ENCODE assay signal across 32 cellular contexts in the genomic region with DNA sequence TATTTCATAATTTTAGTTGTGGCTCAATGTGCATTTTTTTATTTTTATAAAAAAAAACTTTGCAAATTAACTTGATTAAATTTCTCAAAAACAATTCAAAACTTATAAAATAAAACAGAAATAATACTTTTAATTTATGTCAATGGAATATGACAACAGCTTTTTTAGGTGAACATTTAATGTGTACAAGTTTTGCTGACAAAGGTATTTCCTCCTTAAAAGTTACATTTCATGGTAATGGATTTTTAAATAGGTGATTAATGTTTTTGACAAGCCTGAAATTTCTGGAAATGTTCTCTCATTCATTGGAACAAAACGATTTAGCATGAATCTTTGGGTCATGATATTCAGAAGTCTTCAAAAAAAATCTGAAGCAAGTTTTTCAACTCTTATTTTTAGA.
"Had no signal": no experiment of that assay in that cellular context is flagged by ENCODE, and none has a peak within 500 bp of the region (broad histone marks: within the 10 kb centered on the region; RNA-seq: fewer than 3 reads in every experiment).

No MANE protein-coding gene starts in this region.

- H3K27ac Mint-ChIP-seq: activated B cell treated with CpG ODN at 0.5 μM for 24 hours; activated CD8-positive, alpha-beta T cell treated with anti-CD3 and anti-CD28 coated beads for 36 hours; activated naive CD8-positive, alpha-beta T cell; activated T-helper 17 cell treated with anti-CD3 and anti-CD28 coated beads, Interleukin-2, amount 50 U/mL, for 72 hours; dendritic cell treated with granulocyte-macrophage colony-stimulating factor and Interleukin-4, amounts not matched to agents 40 ng/mL and 50 ng/mL, for 4 days; endodermal cell; T-helper 1 cell treated with Interleukin-12 subunit alpha and Interleukin-12 subunit beta and Interleukin-4 antibody, amounts not matched to agents 30 μg/mL and 1 μg/mL, for 36 hours had no signal

- H3K4me3 ChIP-seq: coronary artery, dorsolateral prefrontal cortex, gastroesophageal sphincter, heart right ventricle had no signal

- H3K36me3 Mint-ChIP-seq: activated naive CD8-positive, alpha-beta T cell had no signal

- H3K4me1 ChIP-seq: foreskin keratinocyte, gastroesophageal sphincter, heart right ventricle had no signal

- ATAC-seq: activated CD4-positive, CD25-positive, alpha-beta regulatory T cell treated with anti-CD3 and anti-CD28 coated beads, Interleukin-2, amount 50 U/mL, for 24 hours; activated CD8-positive, alpha-beta T cell treated with anti-CD3 and anti-CD28 coated beads for 36 hours; activated T-cell treated with anti-CD3 and anti-CD28 coated beads, Interleukin-2, amount 50 U/mL, for 4 hours; activated T-helper 17 cell treated with anti-CD3 and anti-CD28 coated beads, Interleukin-2, amount 50 U/mL, for 72 hours; esophagus mucosa; foreskin keratinocyte; gastroesophageal sphincter; heart right ventricle had no signal

- DNase-seq: activated B cell treated with CpG ODN at 0.5 μM for 24 hours; activated CD4-positive, alpha-beta T cell treated with anti-CD3 and anti-CD28 coated beads for 48 hours; activated CD4-positive, alpha-beta T cell treated with anti-CD3 and anti-CD28 coated beads, Interleukin-2, amount 50 U/mL, for 1 hour; activated CD4-positive, alpha-beta T cell treated with anti-CD3 and anti-CD28 coated beads, Interleukin-2, amount 50 U/mL, for 48 hours; activated CD8-positive, alpha-beta memory T cell treated with anti-CD3 and anti-CD28 coated beads for 24 hours; activated CD8-positive, alpha-beta T cell treated with anti-CD3 and anti-CD28 coated beads for 36 hours; activated effector memory CD4-positive, alpha-beta T cell treated with Interleukin-2 at 50 U/mL for 16 hours; activated gamma-delta T cell treated with Interleukin-2 at 50 U/mL for 16 hours; activated naive CD4-positive, alpha-beta T cell treated with anti-CD3 and anti-CD28 coated beads, Interleukin-2, amount 50 U/mL, for 16 hours; activated naive CD4-positive, alpha-beta T cell treated with Interleukin-2 at 50 U/mL for 16 hours; activated T-cell treated with anti-CD3 and anti-CD28 coated beads, Interleukin-2, amount 50 U/mL, for 4 hours; amniotic stem cell; anterior cingulate cortex; brain microvascular endothelial cell; dorsolateral prefrontal cortex; effector memory CD4-positive, alpha-beta T cell; endodermal cell; foreskin keratinocyte; heart right ventricle; T-helper 9 cell; WERI-Rb-1 had no signal

- H3K27me3 ChIP-seq: brain microvascular endothelial cell, foreskin keratinocyte, gastroesophageal sphincter, heart right ventricle had no signal

- H3K4me1 Mint-ChIP-seq: activated B cell treated with CpG ODN at 0.5 μM for 24 hours; activated T-helper 17 cell treated with anti-CD3 and anti-CD28 coated beads, Interleukin-2, amount 50 U/mL, for 72 hours; central memory CD8-positive, alpha-beta T cell; endodermal cell had no signal

- H3K36me3 ChIP-seq: brain microvascular endothelial cell, gastroesophageal sphincter, heart right ventricle, WERI-Rb-1 had no signal

- FAIRE-seq: astrocyte, bronchial epithelial cell had no signal

- H3K4me3 Mint-ChIP-seq: activated B cell treated with CpG ODN at 0.5 μM for 24 hours; activated CD8-positive, alpha-beta T cell treated with anti-CD3 and anti-CD28 coated beads for 36 hours; activated naive CD8-positive, alpha-beta T cell; activated T-cell treated with anti-CD3 and anti-CD28 coated beads, Interleukin-2, amount 50 U/mL, for 4 hours; activated T-helper 17 cell treated with anti-CD3 and anti-CD28 coated beads, Interleukin-2, amount 50 U/mL, for 72 hours; central memory CD8-positive, alpha-beta T cell; dendritic cell treated with granulocyte-macrophage colony-stimulating factor and Interleukin-4, amounts not matched to agents 40 ng/mL and 50 ng/mL, for 4 days; endodermal cell; T-helper 1 cell treated with Interleukin-12 subunit alpha and Interleukin-12 subunit beta and Interleukin-4 antibody, amounts not matched to agents 30 μg/mL and 1 μg/mL, for 36 hours had no signal

- H3K9me3 ChIP-seq: gastroesophageal sphincter, heart right ventricle had no signal

- H3K9me3 Mint-ChIP-seq: activated B cell treated with CpG ODN at 0.5 μM for 24 hours; activated CD8-positive, alpha-beta T cell treated with anti-CD3 and anti-CD28 coated beads for 36 hours; activated T-cell treated with anti-CD3 and anti-CD28 coated beads, Interleukin-2, amount 50 U/mL, for 4 hours; activated T-helper 17 cell treated with anti-CD3 and anti-CD28 coated beads, Interleukin-2, amount 50 U/mL, for 72 hours; dendritic cell treated with granulocyte-macrophage colony-stimulating factor and Interleukin-4, amounts not matched to agents 40 ng/mL and 50 ng/mL, for 4 days; endodermal cell; T-helper 1 cell treated with Interleukin-12 subunit alpha and Interleukin-12 subunit beta and Interleukin-4 antibody, amounts not matched to agents 30 μg/mL and 1 μg/mL, for 36 hours had no signal

- H3K27ac ChIP-seq: brain microvascular endothelial cell, coronary artery, dorsolateral prefrontal cortex, foreskin keratinocyte, gastroesophageal sphincter, heart right ventricle, WERI-Rb-1 had no signal

- H3K27me3 Mint-ChIP-seq: activated B cell treated with CpG ODN at 0.5 μM for 24 hours; activated CD8-positive, alpha-beta T cell treated with anti-CD3 and anti-CD28 coated beads for 36 hours; activated naive CD8-positive, alpha-beta T cell; activated T-helper 17 cell treated with anti-CD3 and anti-CD28 coated beads, Interleukin-2, amount 50 U/mL, for 72 hours; central memory CD8-positive, alpha-beta T cell; dendritic cell treated with granulocyte-macrophage colony-stimulating factor and Interleukin-4, amounts not matched to agents 40 ng/mL and 50 ng/mL, for 4 days had no signal
